In the genomic region with DNA sequence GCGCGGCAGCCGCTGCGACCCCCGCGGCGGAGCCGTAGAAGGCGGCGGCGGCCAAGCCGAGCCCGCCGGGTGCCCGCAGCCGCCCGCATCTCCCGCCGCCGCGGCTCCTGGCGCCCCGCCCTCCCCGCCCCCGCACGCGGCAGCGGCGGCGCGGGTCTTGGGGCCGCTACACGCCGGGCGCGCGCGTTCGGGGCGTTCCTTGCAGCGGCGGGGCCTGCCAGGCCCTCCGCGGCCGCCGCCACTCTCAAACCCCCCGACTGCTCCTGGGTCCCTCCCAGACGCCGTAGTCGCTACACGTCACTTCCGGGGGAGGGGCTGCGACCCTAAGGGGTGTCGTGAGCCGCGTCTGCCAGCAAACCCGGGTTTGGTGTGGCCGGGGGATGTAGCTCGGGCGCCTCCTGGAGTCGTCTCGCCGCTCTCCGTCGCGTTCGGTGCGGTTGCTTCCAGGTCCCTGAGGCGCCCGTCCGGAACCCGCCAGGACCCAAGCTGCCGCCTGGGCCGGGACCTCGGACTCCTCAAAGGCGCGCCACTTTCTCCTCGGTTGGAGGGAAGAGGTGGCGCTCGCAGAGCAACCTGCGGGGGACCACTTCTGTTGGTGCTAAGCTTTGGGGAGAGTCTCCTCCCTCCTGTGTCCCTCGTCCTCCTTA, we compare ENCODE assay signal across 8 cellular contexts. TPM values are rescaled to one million over a fixed set of nuclear protein-coding genes. Genes with fewer than 3 reads are reported as not detected.
DNase-seq lines count a peak whose midpoint lies in the region; ATAC-seq and TF ChIP-seq lines count a peak whose summit lies in the region.

A gene with protein sequence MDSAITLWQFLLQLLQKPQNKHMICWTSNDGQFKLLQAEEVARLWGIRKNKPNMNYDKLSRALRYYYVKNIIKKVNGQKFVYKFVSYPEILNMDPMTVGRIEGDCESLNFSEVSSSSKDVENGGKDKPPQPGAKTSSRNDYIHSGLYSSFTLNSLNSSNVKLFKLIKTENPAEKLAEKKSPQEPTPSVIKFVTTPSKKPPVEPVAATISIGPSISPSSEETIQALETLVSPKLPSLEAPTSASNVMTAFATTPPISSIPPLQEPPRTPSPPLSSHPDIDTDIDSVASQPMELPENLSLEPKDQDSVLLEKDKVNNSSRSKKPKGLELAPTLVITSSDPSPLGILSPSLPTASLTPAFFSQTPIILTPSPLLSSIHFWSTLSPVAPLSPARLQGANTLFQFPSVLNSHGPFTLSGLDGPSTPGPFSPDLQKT (minus strand): TSS at position 285 of the 647 bp plus-strand sequence. CDS start 8,129 bp downstream, outside the sequence.

- peak within 1 kb of the TSS; percentile 96 for H2BK120ac ChIP-seq in trophoblast cell (ENCODE audit: insufficient read depth, low read length, poor library complexity)

- peaks cover 8% of the 10 kb centered on the region for H3K79me1 ChIP-seq in trophoblast cell (ENCODE audit: low read length)

- H3K9ac ChIP-seq in trophoblast cell (ENCODE audit: low read length), result peak within 1 kb of the TSS; percentile 95

- H3K4ac ChIP-seq in trophoblast cell (ENCODE audit: low read depth, low read length), result peak within 1 kb of the TSS; percentile 97

- WGBS in trophoblast cell (ENCODE audit: extremely low coverage, insufficient coverage, insufficient read length), result no CpG with 5 or more reads among the region's 82 CpGs
- 0% methylated on average over 28 of the region's 82 CpGs; no CpG with 5 or more reads in 1 of the 2 donors for WGBS in transverse colon (ENCODE audit: low coverage in 1 of 2), 2 donors

- H2AK5ac ChIP-seq in trophoblast cell (ENCODE audit: low read length), result peak within 1 kb of the TSS; percentile 69

- intact Hi-C loops in transverse colon (cut with DNase I; ENCODE audit: low total_unique reads), result loop anchor here (10.0 kb wide), 1 partner anchor 47 kb away; no protein-coding TSS in a partner anchor

- peak within 1 kb of the TSS; percentile 98 for H2BK5ac ChIP-seq in trophoblast cell (ENCODE audit: low read depth, low read length, poor library complexity)

- H3K27me3 Mint-ChIP-seq in activated naive CD8-positive, alpha-beta T cell treated with anti-CD3 and anti-CD28 coated beads, Interleukin-2, amount 50 U/mL, for 24 hours, result no peaks in the 10 kb centered on the region

- H3K27me3 ChIP-seq in cardiac muscle cell (no peaks in the 10 kb centered on the region), trophoblast cell (ENCODE audit: insufficient read depth, low read length) (no peaks in the 10 kb centered on the region), transverse colon (no peaks in the 10 kb centered on the region)

- peak; percentile 79 for TF ChIP-seq CTCF in GM12873 (IDR thresholded peaks at IDR 0.05; ENCODE audit: insufficient read depth, low read depth, low read length, missing control alignments)
- peak; percentile 70 for TF ChIP-seq CTCF in cardiac muscle cell (IDR thresholded peaks at IDR 0.05; ENCODE audit: low read depth, low read length)
- peak; percentile 64 to 91 (median 77) for TF ChIP-seq CTCF in transverse colon (IDR thresholded peaks at IDR 0.05)

- no peaks in the 10 kb centered on the region for H3K9me3 Mint-ChIP-seq in activated naive CD8-positive, alpha-beta T cell treated with anti-CD3 and anti-CD28 coated beads, Interleukin-2, amount 50 U/mL, for 24 hours

- peak; percentile 84 for ATAC-seq in HG02759 (IDR thresholded peaks at IDR 0.05; ENCODE audit: unreplicated experiment)
- peak; percentile 90 for ATAC-seq in activated naive CD8-positive, alpha-beta T cell treated with anti-CD3 and anti-CD28 coated beads, Interleukin-2, amount 50 U/mL, for 24 hours

- TF ChIP-seq POLR2A in transverse colon (IDR thresholded peaks at IDR 0.05), result peak; percentile 91

- peak within 1 kb of the TSS; percentile 100 for H4K8ac ChIP-seq in trophoblast cell (ENCODE audit: low read depth, low read length)

- peak within 1 kb of the TSS; percentile 99 for H3K14ac ChIP-seq in trophoblast cell (ENCODE audit: low read length)

- in situ Hi-C loops in transverse colon (cut with MboI; ENCODE audit: low pct_ligation_motif_present in 1 of 4, low pct_unique_long_range_greater_than_20kb in 1 of 4, low sequenced_read_pairs in 3 of 4), result no loop called here

- H3K4me3 Mint-ChIP-seq in activated naive CD8-positive, alpha-beta T cell treated with anti-CD3 and anti-CD28 coated beads, Interleukin-2, amount 50 U/mL, for 24 hours, result peak within 1 kb of the TSS; percentile 89

- H3K4me2 ChIP-seq in trophoblast cell (ENCODE audit: low read length), result peak within 1 kb of the TSS; percentile 83

- peaks cover 20% of the 10 kb centered on the region for H3K36me3 Mint-ChIP-seq in activated naive CD8-positive, alpha-beta T cell treated with anti-CD3 and anti-CD28 coated beads, Interleukin-2, amount 50 U/mL, for 24 hours (ENCODE audit: low read depth)

- H3K36me3 ChIP-seq in cardiac muscle cell (no peaks in the 10 kb centered on the region), trophoblast cell (ENCODE audit: control insufficient read depth in 1 of 2, insufficient read depth in 2 of 2, low read length in 2 of 2) (no peaks in the 10 kb centered on the region), transverse colon (no peaks in the 10 kb centered on the region)

- H3K18ac ChIP-seq in trophoblast cell (ENCODE audit: low read length), result peak within 1 kb of the TSS; percentile 100

- peaks cover 51% of the 10 kb centered on the region for H3K4me1 Mint-ChIP-seq in activated naive CD8-positive, alpha-beta T cell treated with anti-CD3 and anti-CD28 coated beads, Interleukin-2, amount 50 U/mL, for 24 hours

- H2AFZ ChIP-seq in trophoblast cell (ENCODE audit: insufficient read depth, low read length, poor library complexity), result peak within 1 kb of the TSS; percentile 99

- H3K9me3 ChIP-seq in cardiac muscle cell (ENCODE audit: low read depth) (no peaks in the 10 kb centered on the region), trophoblast cell (ENCODE audit: insufficient read depth, low read depth, low read length) (no peaks in the 10 kb centered on the region), transverse colon (no peaks in the 10 kb centered on the region)

- H4K91ac ChIP-seq in trophoblast cell (ENCODE audit: low read depth, low read length), result peak within 1 kb of the TSS; percentile 99

- peaks cover 14% of the 10 kb centered on the region for H3K4me1 ChIP-seq in cardiac muscle cell (ENCODE audit: low read depth)
- peaks cover 0 to 2% of the 10 kb centered on the region in 2 experiments for H3K4me1 ChIP-seq in trophoblast cell (ENCODE audit: control insufficient read depth in 1 of 2, insufficient read depth in 2 of 2, low read length in 2 of 2)
- H3K4me1 ChIP-seq in transverse colon, result peaks cover 12 to 40% (median 30%) of the 10 kb centered on the region in 4 donors

- H3K79me2 ChIP-seq in trophoblast cell (ENCODE audit: control insufficient read depth, insufficient read depth, low read length, poor library complexity), result peaks cover 14% of the 10 kb centered on the region

- H2BK12ac ChIP-seq in trophoblast cell (ENCODE audit: low read length), result peak within 1 kb of the TSS; percentile 66

- no peak for TF ChIP-seq EP300 in transverse colon (IDR thresholded peaks at IDR 0.05; ENCODE audit: low read depth)

- peak within 1 kb of the TSS; percentile 99 for H4K12ac ChIP-seq in trophoblast cell (ENCODE audit: low read depth, low read length)

- H3K23ac ChIP-seq in trophoblast cell (ENCODE audit: low read length), result no peak within 1 kb of the TSS

- peak; percentile 97 to 100 (median 99) for DNase-seq in NCI-H1417 (lab: John Stamatoyannopoulos, UW)
- peak; percentile 78 to 86 for DNase-seq in SW 1271 (lab: John Stamatoyannopoulos, UW)
- peak; percentile 100 for DNase-seq in activated naive CD8-positive, alpha-beta T cell treated with anti-CD3 and anti-CD28 coated beads, Interleukin-2, amount 50 U/mL, for 24 hours
- peak; percentile 99 for DNase-seq in cardiac muscle cell (ENCODE audit: low read depth in 1 of 2, low spot score in 1 of 2)
- DNase-seq in trophoblast cell, result peak; percentile 97 to 98
- peak; percentile 99 for DNase-seq in transverse colon

- peak within 1 kb of the TSS; percentile 57 for H3K4me3 ChIP-seq in cardiac muscle cell
- peak within 1 kb of the TSS; percentile 76 for H3K4me3 ChIP-seq in trophoblast cell (ENCODE audit: low read depth, low read length)
- peak within 1 kb of the TSS; percentile 67 to 97 (median 78) for H3K4me3 ChIP-seq in transverse colon

- H3K27ac Mint-ChIP-seq in activated naive CD8-positive, alpha-beta T cell treated with anti-CD3 and anti-CD28 coated beads, Interleukin-2, amount 50 U/mL, for 24 hours, result peak within 1 kb of the TSS; percentile 94

- peak within 1 kb of the TSS; percentile 99 for H3K27ac ChIP-seq in cardiac muscle cell
- peak within 1 kb of the TSS; percentile 99 for H3K27ac ChIP-seq in trophoblast cell (ENCODE audit: low read depth, low read length)
- H3K27ac ChIP-seq in transverse colon, result peak within 1 kb of the TSS; percentile 97 to 100 (median 99)

RNA-seq across cellular contexts. Expression of the gene that starts here (rescaled TPM):
- total RNA-seq in cardiac muscle cell (9.1 and 13.0 TPM in 2 replicates), transverse colon (10 to 100 TPM; 16.0 to 24.1 (median 19.7) TPM)
- 1.8 and 4.9 TPM in 2 replicates for polyA plus RNA-seq in cardiac muscle cell
- 8.0 and 8.1 TPM in 2 replicates for polyA plus RNA-seq in trophoblast cell (2013)

Comparison
In these comparisons a context has a peak if more than half of its experiments do, and no peak if none do; other contexts are left out.
1. Peak in every context shown above with its lines: DNase-seq, ATAC-seq, H3K4me3 ChIP-seq and H3K27ac ChIP-seq.